ENCODE assay signal across 8 cellular contexts in genomic region chr10:26335574-26336093, GRCh38.
DNase-seq lines count a peak whose midpoint lies in the region; ATAC-seq and TF ChIP-seq lines count a peak whose summit lies in the region.

No MANE protein-coding gene starts in this region.

- H3K36me3 ChIP-seq in HUES6 (ENCODE audit: control insufficient read depth, insufficient read depth, low read length), result no peaks in the 10 kb centered on the region
- H3K36me3 ChIP-seq in left lung, result no peaks in the 10 kb centered on the region

- no peak overlapping the region for H3K9ac ChIP-seq in HUES6 (ENCODE audit: low read length)

- DNase-seq in GM13977 (ENCODE audit: low spot score) (peak; percentile 43), left lung (no peak), NCI-H128 (lab: John Stamatoyannopoulos, UW; ENCODE audit: unreplicated experiment) (no peak), hepatic stellate cell (ENCODE audit: low spot score) (no peak), DMS153 (lab: John Stamatoyannopoulos, UW) (no peak), glutamatergic neuron (no peak)

- in situ Hi-C loops in GM13977 (cut with MboI; ENCODE audit: low pct_unique_long_range_greater_than_20kb, low sequenced_read_pairs, unreplicated experiment), result loop anchor here (25.0 kb wide), 2 partner anchors 202 to 352 kb away; partner anchors contain the start of gene PDSS1

- H3K9me3 ChIP-seq in HUES6 (ENCODE audit: control insufficient read depth, insufficient read depth, low read depth, low read length), result no peaks in the 10 kb centered on the region
- peaks cover 0 to 7% of the 10 kb centered on the region in 2 donors for H3K9me3 ChIP-seq in left lung

- no peak for TF ChIP-seq CTCF in GM13977 (IDR thresholded peaks at IDR 0.05; ENCODE audit: extremely low read depth, insufficient read depth, missing control alignments)
- no peak for TF ChIP-seq CTCF in left lung (IDR thresholded peaks at IDR 0.05)
- TF ChIP-seq CTCF in glutamatergic neuron (IDR thresholded peaks at IDR 0.05; ENCODE audit: partially characterized antibody, unreplicated experiment), result no peak

- peaks cover 3% of the 10 kb centered on the region for H3K27me3 Mint-ChIP-seq in glutamatergic neuron (ENCODE audit: unreplicated experiment)

- H3K4me3 Mint-ChIP-seq in glutamatergic neuron (ENCODE audit: unreplicated experiment), result no peak overlapping the region

- intact Hi-C loops in left lung (cut with DNase I), result no loop called here

- peaks cover 5% of the 10 kb centered on the region; the same call in 1 of the 2 replicates for H3K4me1 ChIP-seq in HUES6 (ENCODE audit: control insufficient read depth, insufficient read depth, low read length)
- peaks cover 0 to 24% of the 10 kb centered on the region in 2 donors for H3K4me1 ChIP-seq in left lung

- H3K27me3 ChIP-seq in HUES6 (ENCODE audit: control insufficient read depth, insufficient read depth, low read length) (no peaks in the 10 kb centered on the region), left lung (no peaks in the 10 kb centered on the region)

- H3K27ac Mint-ChIP-seq in glutamatergic neuron (ENCODE audit: unreplicated experiment), result no peak overlapping the region

- H3K4me1 Mint-ChIP-seq in glutamatergic neuron (ENCODE audit: low read depth, unreplicated experiment), result no peaks in the 10 kb centered on the region

- ATAC-seq in GM21528 (IDR thresholded peaks at IDR 0.05; ENCODE audit: low FRiP score, unreplicated experiment) (peak; percentile 52), left lung (no peak)

- H3K27ac ChIP-seq in HUES6 (ENCODE audit: low read depth, low read length) (no peak overlapping the region), left lung (no peak overlapping the region)

- peaks cover 10% of the 10 kb centered on the region for H3K9me3 Mint-ChIP-seq in glutamatergic neuron (ENCODE audit: unreplicated experiment)

- H3K4me3 ChIP-seq in HUES6 (ENCODE audit: low read depth, low read length) (peak overlapping the region; percentile 25), left lung (peak overlapping the region; percentile 10 to 38)

- peaks cover 7% of the 10 kb centered on the region for H3K36me3 Mint-ChIP-seq in glutamatergic neuron (ENCODE audit: unreplicated experiment)
